In genomic region chr2:101387151-101387807, GRCh38 we compare ENCODE assay signal across 8 cellular contexts. TPM values are rescaled to one million over a fixed set of nuclear protein-coding genes. Genes with fewer than 3 reads are reported as not detected.
DNase-seq lines count a peak whose midpoint lies in the region; ATAC-seq and TF ChIP-seq lines count a peak whose summit lies in the region.

Gene CREG2 (minus strand): TSS chr2:101387503. CDS start chr2:101387457, 46 bp downstream.

- intact Hi-C loops in colonic mucosa (cut with DNase I), result no loop called here

- no peak within 1 kb of the TSS for H3K9ac ChIP-seq in colonic mucosa (ENCODE audit: low read depth in 2 of 2, low read length in 2 of 2)

- H3K4me3 ChIP-seq in MG63, result peak within 1 kb of the TSS; percentile 26; the same call in 1 of the 2 replicates
- H3K4me3 ChIP-seq in colonic mucosa, result peak within 1 kb of the TSS; percentile 29

- peak; percentile 31 for TF ChIP-seq CTCF in colonic mucosa (IDR thresholded peaks at IDR 0.05)

- ATAC-seq in HG03045 (IDR thresholded peaks at IDR 0.05; ENCODE audit: unreplicated experiment), result no peak

- no peaks in the 10 kb centered on the region for H3K9me3 ChIP-seq in MG63
- H3K9me3 ChIP-seq in colonic mucosa, result no peaks in the 10 kb centered on the region

- no peaks in the 10 kb centered on the region for H3K36me3 ChIP-seq in MG63
- no peaks in the 10 kb centered on the region for H3K36me3 ChIP-seq in colonic mucosa

- peaks cover 23% of the 10 kb centered on the region for H3K27me3 ChIP-seq in MG63
- peaks cover 30% of the 10 kb centered on the region for H3K27me3 ChIP-seq in colonic mucosa

- peaks cover 4% of the 10 kb centered on the region for H3K4me1 ChIP-seq in colonic mucosa

- DNase-seq in DMS53 (lab: John Stamatoyannopoulos, UW) (peak; percentile 86), MG63 (peak; percentile 54), colonic mucosa (peak; percentile 27), kidney tubule cell (ENCODE audit: low spot score) (peak; percentile 77), kidney glomerular epithelial cell (lab: John Stamatoyannopoulos, UW) (no peak)
- DNase-seq in activated CD4-positive, alpha-beta T cell treated with anti-CD3 and anti-CD28 coated beads for 1 hour, result peak; percentile 19
- DNase-seq in stimulated activated CD4-positive, alpha-beta T cell treated with anti-CD3 and anti-CD28 coated beads, Interleukin-15, amount 100 ng/mL, for 24 hours, result peak; percentile 73

- no peak within 1 kb of the TSS for H3K27ac ChIP-seq in colonic mucosa

RNA-seq across cellular contexts. Expression of gene CREG2, which starts in this region (rescaled TPM):
- not detected in 2 replicates for total RNA-seq in MG63 (2014; rRNA removed; shearing (Covaris generic); ENCODE audit: low replicate concordance)
- total RNA-seq in colonic mucosa, result under 1 TPM in 1 of 2 donors, not detected in 1; 0.56 TPM

Comparison
In these comparisons a context has a peak if more than half of its experiments do, and no peak if none do; other contexts are left out.
1. Peak in DNase-seq and H3K4me3 ChIP-seq in MG63; RNA of the gene not detected or under 1 TPM.
2. Peak in DNase-seq and H3K4me3 ChIP-seq in colonic mucosa; RNA of the gene not detected or under 1 TPM.